ENCODE assay signal across 7 cellular contexts in the genomic region with DNA sequence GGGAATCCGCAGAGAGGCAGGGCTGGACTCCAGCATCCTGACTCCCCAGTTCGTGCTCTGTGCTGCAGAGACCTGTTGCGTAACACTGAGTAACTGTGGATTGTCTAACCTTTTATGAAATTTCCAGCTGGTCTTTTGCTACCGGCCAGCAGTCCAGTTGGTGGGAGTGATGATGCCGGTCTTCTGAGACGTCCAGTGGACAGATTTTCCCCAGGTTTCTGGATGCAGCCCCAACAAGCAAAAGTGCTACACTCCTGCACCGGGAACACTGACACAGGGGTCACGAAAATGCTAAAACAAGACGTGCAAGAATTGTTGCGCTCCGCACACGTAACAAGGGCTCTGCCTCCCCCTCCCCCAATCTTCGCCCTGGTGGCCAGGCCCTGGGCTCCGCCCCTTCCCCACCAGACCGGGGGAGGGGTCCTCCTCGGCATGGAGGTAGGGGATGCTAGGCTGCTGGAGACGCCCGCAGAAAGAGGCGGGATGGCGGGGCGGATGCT. TPM values are rescaled to one million over a fixed set of nuclear protein-coding genes. Genes with fewer than 3 reads are reported as not detected.
A peak's percentile ranks its signal among the peaks of the same experiment; 100 is the strongest.
DNase-seq lines count a peak whose midpoint lies in the region; ATAC-seq and TF ChIP-seq lines count a peak whose summit lies in the region.

No MANE protein-coding gene starts in this region.

- peak overlapping the region; percentile 8 for H3K27ac ChIP-seq in ectodermal cell (ENCODE audit: insufficient read depth, low read depth, low read length, poor library complexity, severe bottlenecking)
- peak overlapping the region; percentile 92 for H3K27ac ChIP-seq in mesodermal cell (ENCODE audit: low read depth, low read length, severe bottlenecking)
- peak overlapping the region; percentile 83 to 98 for H3K27ac ChIP-seq in uterus

- ATAC-seq in GM18517 (IDR thresholded peaks at IDR 0.05; ENCODE audit: unreplicated experiment) = no peak

- TF ChIP-seq POLR2A in uterus (IDR thresholded peaks at IDR 0.05) = peak in 1 of 2 donors; percentile 29

- TF ChIP-seq CTCF in uterus (IDR thresholded peaks at IDR 0.05) = no peak

- 12 to 13% methylated on average over 21 of the region's 21 CpGs for WGBS in ectodermal cell, 2 experiments
- WGBS in mesodermal cell (ENCODE audit: insufficient coverage in 2 of 2), 2 experiments = 20 to 22% methylated on average over 16 to 17 of the region's 21 CpGs

- H3K4me3 ChIP-seq in ectodermal cell (ENCODE audit: insufficient read depth, low read depth, low read length) (peak overlapping the region; percentile 73), mesodermal cell (ENCODE audit: extremely low read depth, insufficient read depth, low read length, poor library complexity, severe bottlenecking) (peak overlapping the region; percentile 94), uterus (peak overlapping the region; percentile 44 to 68)

- H3K4me1 ChIP-seq in ectodermal cell (ENCODE audit: control insufficient read depth, insufficient read depth, low read length) = peaks cover 35% of the 10 kb centered on the region
- H3K4me1 ChIP-seq in mesodermal cell (ENCODE audit: control insufficient read depth, insufficient read depth, low read length, poor library complexity, severe bottlenecking) = peaks cover 37% of the 10 kb centered on the region
- peaks cover 0 to 10% of the 10 kb centered on the region in 2 donors for H3K4me1 ChIP-seq in uterus

- DNase-seq in H4 (ENCODE audit: low spot score) = peak; percentile 60
- peak; percentile 84 to 85 for DNase-seq in uterus
- DNase-seq in superior temporal gyrus (ENCODE audit: extremely low spot score) = no peak

- intact Hi-C loops in uterus (cut with DNase I; ENCODE audit: low total_unique reads) = no loop called here

- H3K27me3 ChIP-seq in ectodermal cell (ENCODE audit: control insufficient read depth, insufficient read depth, low read length, poor library complexity, severe bottlenecking) (peaks cover 14% of the 10 kb centered on the region), uterus (no peaks in the 10 kb centered on the region)

- no peaks in the 10 kb centered on the region for H3K9me3 ChIP-seq in ectodermal cell (ENCODE audit: control insufficient read depth, low read length)
- H3K9me3 ChIP-seq in mesodermal cell (ENCODE audit: control insufficient read depth, low read length) = no peaks in the 10 kb centered on the region
- no peaks in the 10 kb centered on the region for H3K9me3 ChIP-seq in uterus

- H3K36me3 ChIP-seq in ectodermal cell (ENCODE audit: control insufficient read depth, insufficient read depth, low read length) (no peaks in the 10 kb centered on the region), mesodermal cell (ENCODE audit: control insufficient read depth, insufficient read depth, low read length) (peaks cover 41% of the 10 kb centered on the region), uterus (no peaks in the 10 kb centered on the region)

TF ChIP-seq in PFSK-1, 5 proteins besides CTCF, POLR2A, EP300 and RAD21:
- no peak for TF ChIP-seq POLR2AphosphoS5 (IDR thresholded peaks at IDR 0.05; ENCODE audit: low read depth, low read length)
- TF ChIP-seq REST (IDR thresholded peaks at IDR 0.05; ENCODE audit: insufficient read depth in 1 of 2, low read depth in 2 of 2, low read length in 2 of 2) = no peak
- TF ChIP-seq TAF1 (IDR thresholded peaks at IDR 0.05; ENCODE audit: borderline replicate concordance, insufficient read depth, low read length) = peak; percentile 28; the same call in 1 of the 2 replicates
- peak; percentile 15; the same call in 1 of the 2 replicates for TF ChIP-seq SIN3A (IDR thresholded peaks at IDR 0.05; ENCODE audit: borderline replicate concordance, insufficient read depth, low read length)

RNA-seq across cellular contexts. Expression of gene MRC2, which starts 0.7 kb away (rescaled TPM):
- 73.3 and 79.9 TPM in 2 replicates for total RNA-seq in H4 (2014; rRNA removed; shearing (Covaris generic))
- 290 TPM for polyA plus RNA-seq in PFSK-1 (2012; ENCODE audit: insufficient read length, low read depth)
- polyA plus RNA-seq in ectodermal cell (2013, experiment 1 of 4) = 39.0 TPM
- 45.0 TPM for polyA plus RNA-seq in ectodermal cell (2013, experiment 2 of 4)
- polyA plus RNA-seq in ectodermal cell (2013, experiment 3 of 4) = 42.6 TPM
- 46.3 TPM for polyA plus RNA-seq in ectodermal cell (2013, experiment 4 of 4)
- polyA plus RNA-seq in mesodermal cell (2013, experiment 1 of 2) = 253 TPM
- polyA plus RNA-seq in mesodermal cell (2013, experiment 2 of 2) = 200 TPM
- total RNA-seq in uterus = 100 to 1,000 TPM in 2 of 4 donors, 10 to 100 TPM in 2; 30.7 to 273 (median 102) TPM

Comparison
In these comparisons a context has a peak if more than half of its experiments do, and no peak if none do; other contexts are left out.
1. H3K27ac ChIP-seq: peak in every context shown above with its lines; median percentile 92 in mesodermal cell; 90 in uterus; 8 in ectodermal cell.